Comparison of ENCODE assay signal across 8 cellular contexts in the genomic region with DNA sequence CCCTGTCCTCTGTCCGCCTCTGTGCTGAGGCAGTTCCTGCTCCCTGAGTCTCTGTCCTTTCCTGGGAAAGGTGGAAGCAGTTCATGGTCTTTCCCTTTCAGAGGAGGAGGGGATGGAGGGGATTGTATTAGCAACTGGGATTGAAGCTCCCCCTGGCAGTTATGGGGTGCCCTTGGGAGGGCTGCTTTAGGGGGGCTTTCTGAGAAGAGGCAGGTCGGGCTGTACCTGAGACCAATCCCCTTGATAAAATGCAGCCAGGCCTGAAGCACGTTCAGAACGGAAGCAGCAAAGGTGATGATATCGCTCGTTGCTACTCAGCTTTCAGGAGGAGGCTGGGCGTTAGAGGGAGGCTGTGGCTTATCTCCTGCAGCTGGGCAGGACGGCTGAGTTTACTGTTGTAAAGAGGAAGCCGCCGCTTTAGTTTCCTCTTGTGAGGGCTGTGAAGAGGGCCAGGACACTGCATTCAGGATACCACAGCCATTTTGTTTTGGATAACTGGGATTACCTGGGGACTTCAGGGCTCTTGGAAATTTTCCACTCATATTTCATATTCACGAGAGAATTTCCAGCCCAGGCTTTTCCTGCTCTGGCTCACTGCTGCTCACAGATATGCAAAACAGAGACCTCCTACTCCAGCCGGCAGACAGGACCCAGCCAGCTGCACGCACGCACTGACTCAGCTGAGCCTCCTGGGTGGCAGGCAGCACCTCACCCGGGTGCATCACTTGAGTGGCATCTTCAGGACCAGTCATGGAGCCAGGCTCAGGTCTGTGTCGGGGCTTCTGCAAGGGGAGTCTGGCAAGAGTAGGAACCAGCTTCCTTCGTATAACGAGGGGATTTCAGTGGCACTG. TPM values are rescaled to one million over a fixed set of nuclear protein-coding genes. Genes with fewer than 3 reads are reported as not detected.
DNase-seq lines count a peak whose midpoint lies in the region; ATAC-seq and TF ChIP-seq lines count a peak whose summit lies in the region.

No MANE protein-coding gene starts in this region.

- CTCF ChIA-PET in activated CD4-positive, alpha-beta memory T cell treated with anti-CD3 and anti-CD28 coated beads for 36 hours (lab: Charles Lee): interaction anchor here (0.7 to 8.8 kb wide), 10 partner anchors 9 to 329 kb away, joined by 3 to 74 read pairs (median 4); a partner anchor contains a TSS

- no peaks in the 10 kb centered on the region for H3K9me3 Mint-ChIP-seq in activated CD4-positive, alpha-beta memory T cell treated with anti-CD3 and anti-CD28 coated beads for 36 hours

- peak overlapping the region; percentile 79 for H3K4me3 Mint-ChIP-seq in activated CD4-positive, alpha-beta memory T cell treated with anti-CD3 and anti-CD28 coated beads for 36 hours

- POLR2A ChIA-PET in activated CD4-positive, alpha-beta memory T cell treated with anti-CD3 and anti-CD28 coated beads for 36 hours (lab: Charles Lee): interaction anchor here (0.9 to 2.8 kb wide), 8 partner anchors 10 to 402 kb away, joined by 3 to 20 read pairs (median 6); a partner anchor contains a TSS

- peak overlapping the region; percentile 52 for H3K4me3 ChIP-seq in effector memory CD4-positive, alpha-beta T cell (ENCODE audit: insufficient read depth, low read depth, low read length, poor library complexity, severe bottlenecking)
- peak overlapping the region; percentile 48 to 63 for H3K4me3 ChIP-seq in muscle layer of duodenum (ENCODE audit: low read depth in 1 of 2, low read length in 2 of 2)

- H3K4me1 ChIP-seq in effector memory CD4-positive, alpha-beta T cell (ENCODE audit: control insufficient read depth, insufficient read depth, low read length, poor library complexity, severe bottlenecking): peaks cover 59% of the 10 kb centered on the region
- H3K4me1 ChIP-seq in muscle layer of duodenum (ENCODE audit: control insufficient read depth in 1 of 2, insufficient read depth in 2 of 2, low read length in 2 of 2): peaks cover 9 to 14% of the 10 kb centered on the region in 2 donors

- peak overlapping the region; percentile 93 for H3K27ac Mint-ChIP-seq in activated CD4-positive, alpha-beta memory T cell treated with anti-CD3 and anti-CD28 coated beads for 36 hours

- no peaks in the 10 kb centered on the region for H3K36me3 ChIP-seq in effector memory CD4-positive, alpha-beta T cell (ENCODE audit: control insufficient read depth, insufficient read depth, low read length)
- no peaks in the 10 kb centered on the region for H3K36me3 ChIP-seq in muscle layer of duodenum (ENCODE audit: control insufficient read depth in 1 of 2, insufficient read depth in 2 of 2, low read length in 2 of 2)

- in situ Hi-C loops in GM18951 (cut with MboI; ENCODE audit: low sequenced_read_pairs, unreplicated experiment): no loop called here

- H3K27ac ChIP-seq in effector memory CD4-positive, alpha-beta T cell (ENCODE audit: insufficient read depth, low read length, poor library complexity, severe bottlenecking): peak overlapping the region; percentile 81
- peak overlapping the region; percentile 77 for H3K27ac ChIP-seq in muscle layer of duodenum (ENCODE audit: low read length)

- no peaks in the 10 kb centered on the region for H3K9me3 ChIP-seq in effector memory CD4-positive, alpha-beta T cell (ENCODE audit: control insufficient read depth, low read length)
- H3K9me3 ChIP-seq in muscle layer of duodenum (ENCODE audit: control insufficient read depth in 1 of 2, low read length in 2 of 2): no peaks in the 10 kb centered on the region

- no peaks in the 10 kb centered on the region for H3K36me3 Mint-ChIP-seq in activated CD4-positive, alpha-beta memory T cell treated with anti-CD3 and anti-CD28 coated beads for 36 hours

- intact Hi-C loops in activated CD4-positive, alpha-beta memory T cell treated with anti-CD3 and anti-CD28 coated beads for 36 hours (cut with micrococcal nuclease): loop anchor here (1.0 to 10.0 kb wide), 11 partner anchors 34 to 1771 kb away; a partner anchor contains a TSS

- H3K27me3 Mint-ChIP-seq in activated CD4-positive, alpha-beta memory T cell treated with anti-CD3 and anti-CD28 coated beads for 36 hours: no peaks in the 10 kb centered on the region

- H3K27me3 ChIP-seq in effector memory CD4-positive, alpha-beta T cell (replicated peaks; ENCODE audit: control insufficient read depth, insufficient read depth, low read length, poor library complexity, severe bottlenecking): no peaks in the 10 kb centered on the region
- no peaks in the 10 kb centered on the region for H3K27me3 ChIP-seq in muscle layer of duodenum (ENCODE audit: low read depth, low read length)

- peaks cover 83% of the 10 kb centered on the region for H3K4me1 Mint-ChIP-seq in activated CD4-positive, alpha-beta memory T cell treated with anti-CD3 and anti-CD28 coated beads for 36 hours (ENCODE audit: low read depth)

- DNase-seq in AML-193 (lab: John Stamatoyannopoulos, UW): peak; percentile 73 to 82
- peak; percentile 93 to 97 for DNase-seq in NCI-H526 (lab: John Stamatoyannopoulos, UW)
- peak; percentile 89 for DNase-seq in activated CD4-positive, alpha-beta memory T cell treated with anti-CD3 and anti-CD28 coated beads for 36 hours
- peak; percentile 49 to 74 (median 50) for DNase-seq in effector memory CD4-positive, alpha-beta T cell
- DNase-seq in stimulated activated CD8-positive, alpha-beta memory T cell treated with anti-CD3 and anti-CD28 coated beads, Interleukin-7, amount 100 ng/mL, for 48 hours (ENCODE audit: extremely low read depth in 1 of 2, low read depth in 1 of 2): peak; percentile 61 to 71

- TF ChIP-seq POLR2A in GM18951 (IDR thresholded peaks at IDR 0.05; ENCODE audit: extremely low read depth, insufficient read depth, insufficient read length): peak; percentile 67

- peak; percentile 62 for ATAC-seq in HG03135 (IDR thresholded peaks at IDR 0.05; ENCODE audit: unreplicated experiment)

RNA-seq across cellular contexts. Expression of a gene that starts 0.8 kb away (rescaled TPM):
- total RNA-seq in activated CD4-positive, alpha-beta memory T cell treated with anti-CD3 and anti-CD28 coated beads for 36 hours: 10 to 100 TPM; 25.5 to 25.7 TPM

Comparison
In these comparisons a context has a peak if more than half of its experiments do, and no peak if none do; other contexts are left out.
1. Peak in every context shown above with its lines: DNase-seq, ATAC-seq, H3K4me3 ChIP-seq and H3K27ac ChIP-seq.